ENCODE assay signal across 19 cellular contexts in genomic region chr12:11832100-11832499, GRCh38.
A peak's percentile ranks its signal among the peaks of the same experiment; 100 is the strongest.
DNase-seq lines count a peak whose midpoint lies in the region; ATAC-seq and FAIRE-seq lines count a peak whose summit lies in the region.
"Had no signal": no experiment of that assay in that cellular context is flagged by ENCODE, and none has a peak within 500 bp of the region (broad histone marks: within the 10 kb centered on the region; RNA-seq: fewer than 3 reads in every experiment).

No MANE protein-coding gene starts in this region.

- no peak for ATAC-seq in stimulated activated naive CD8-positive, alpha-beta T cell treated with anti-CD3 and anti-CD28 coated beads, Interleukin-15, Interleukin-2, amounts not matched to agents 100 U/mL and 50 U/mL, for 24 hours
- no peak for ATAC-seq in HG03565 (IDR thresholded peaks at IDR 0.05; ENCODE audit: unreplicated experiment)
- ATAC-seq: left ventricle myocardium superior; naive thymus-derived CD4-positive, alpha-beta T cell; SK-N-SH treated with all-trans-retinoic acid at 6 μM for 48 hours had no signal

- no peaks in the 10 kb centered on the region for H3K9me3 Mint-ChIP-seq in stimulated activated naive CD8-positive, alpha-beta T cell treated with anti-CD3 and anti-CD28 coated beads, Interleukin-15, Interleukin-2, amounts not matched to agents 100 ng/mL and 50 ng/mL, for 24 hours
- H3K9me3 Mint-ChIP-seq in IgD-negative memory B cell: no peaks in the 10 kb centered on the region
- H3K9me3 Mint-ChIP-seq: activated naive CD4-positive, alpha-beta T cell treated with anti-CD3 and anti-CD28 coated beads, Interleukin-2, amount 50 U/mL, for 24 hours; naive thymus-derived CD4-positive, alpha-beta T cell had no signal

- peak overlapping the region; percentile 70 for H3K27ac Mint-ChIP-seq in stimulated activated naive CD8-positive, alpha-beta T cell treated with anti-CD3 and anti-CD28 coated beads, Interleukin-15, Interleukin-2, amounts not matched to agents 100 ng/mL and 50 ng/mL, for 24 hours
- H3K27ac Mint-ChIP-seq in IgD-negative memory B cell: peak overlapping the region in 2 of 3 donors; percentile 19 to 59
- H3K27ac Mint-ChIP-seq: activated naive CD4-positive, alpha-beta T cell treated with anti-CD3 and anti-CD28 coated beads, Interleukin-2, amount 50 U/mL, for 24 hours had no signal

- no peak for DNase-seq in stimulated activated naive CD8-positive, alpha-beta T cell treated with anti-CD3 and anti-CD28 coated beads, Interleukin-15, Interleukin-2, amounts not matched to agents 100 U/mL and 50 U/mL, for 24 hours
- peak; percentile 7 for DNase-seq in fibroblast of peridontal ligament (ENCODE audit: extremely low read depth)
- DNase-seq in NCI-H2227 (lab: John Stamatoyannopoulos, UW; ENCODE audit: unreplicated experiment): no peak
- DNase-seq in small intestine: no peak
- no peak for DNase-seq in stimulated activated CD4-positive, alpha-beta T cell treated with anti-CD3 and anti-CD28 coated beads, Interleukin-12 subunit alpha, Interleukin-12 subunit beta, amount 100 ng/mL, for 4 hours
- DNase-seq: activated CD8-positive, alpha-beta memory T cell treated with anti-CD3 and anti-CD28 coated beads for 24 hours; caudate nucleus; foreskin fibroblast; GDM1; left ventricle myocardium superior; naive thymus-derived CD4-positive, alpha-beta T cell; NCI-H1930; NCI-H526 treated with DMSO at 0.1 percent for 48 hours; Peyer's patch had no signal

- H3K27me3 Mint-ChIP-seq in stimulated activated naive CD8-positive, alpha-beta T cell treated with anti-CD3 and anti-CD28 coated beads, Interleukin-15, Interleukin-2, amounts not matched to agents 100 ng/mL and 50 ng/mL, for 24 hours: no peaks in the 10 kb centered on the region
- no peaks in the 10 kb centered on the region for H3K27me3 Mint-ChIP-seq in IgD-negative memory B cell
- H3K27me3 Mint-ChIP-seq: activated naive CD4-positive, alpha-beta T cell treated with anti-CD3 and anti-CD28 coated beads, Interleukin-2, amount 50 U/mL, for 24 hours; naive thymus-derived CD4-positive, alpha-beta T cell had no signal

- peaks cover 17% of the 10 kb centered on the region for H3K36me3 Mint-ChIP-seq in stimulated activated naive CD8-positive, alpha-beta T cell treated with anti-CD3 and anti-CD28 coated beads, Interleukin-15, Interleukin-2, amounts not matched to agents 100 ng/mL and 50 ng/mL, for 24 hours (ENCODE audit: low read depth)
- no peaks in the 10 kb centered on the region for H3K36me3 Mint-ChIP-seq in IgD-negative memory B cell

- H3K4me1 Mint-ChIP-seq in stimulated activated naive CD8-positive, alpha-beta T cell treated with anti-CD3 and anti-CD28 coated beads, Interleukin-15, Interleukin-2, amounts not matched to agents 100 ng/mL and 50 ng/mL, for 24 hours (ENCODE audit: low read depth): peaks cover 49% of the 10 kb centered on the region
- H3K4me1 Mint-ChIP-seq in IgD-negative memory B cell: peaks cover 35 to 47% (median 35%) of the 10 kb centered on the region in 3 donors

- peaks cover 2 to 21% of the 10 kb centered on the region in 2 donors for H3K4me1 ChIP-seq in small intestine (ENCODE audit: control insufficient read depth in 2 of 2, insufficient read depth in 1 of 2, low read depth in 1 of 2, low read length in 1 of 2)

- no peak overlapping the region for H3K4me3 Mint-ChIP-seq in stimulated activated naive CD8-positive, alpha-beta T cell treated with anti-CD3 and anti-CD28 coated beads, Interleukin-15, Interleukin-2, amounts not matched to agents 100 ng/mL and 50 ng/mL, for 24 hours
- H3K4me3 Mint-ChIP-seq in IgD-negative memory B cell: peak overlapping the region in 1 of 4 donors; percentile 66
- H3K4me3 Mint-ChIP-seq: activated naive CD4-positive, alpha-beta T cell treated with anti-CD3 and anti-CD28 coated beads, Interleukin-2, amount 50 U/mL, for 24 hours; naive thymus-derived CD4-positive, alpha-beta T cell had no signal

- no peaks in the 10 kb centered on the region for H3K9me3 ChIP-seq in small intestine (ENCODE audit: control insufficient read depth, low read depth)
- H3K9me3 ChIP-seq: Peyer's patch had no signal

- 80 to 86% (median 83%) methylated on average over 4 of the region's 4 CpGs for WGBS in small intestine, 3 donors

- H3K36me3 ChIP-seq in small intestine (ENCODE audit: control insufficient read depth in 2 of 2, insufficient read depth in 2 of 2, low read length in 2 of 2): no peaks in the 10 kb centered on the region

- H3K27ac ChIP-seq in small intestine (ENCODE audit: low read depth in 1 of 2, low read length in 1 of 2): peak overlapping the region in 1 of 2 donors; percentile 8
- H3K27ac ChIP-seq: Peyer's patch had no signal

- no peaks in the 10 kb centered on the region for H3K27me3 ChIP-seq in small intestine (ENCODE audit: control insufficient read depth in 2 of 2, insufficient read depth in 2 of 2, low read length in 2 of 2)
- H3K27me3 ChIP-seq: Peyer's patch had no signal

- no peak overlapping the region for H3K4me3 ChIP-seq in small intestine (ENCODE audit: low read depth in 1 of 2, low read length in 2 of 2)
- H3K4me3 ChIP-seq: Peyer's patch had no signal

- FAIRE-seq in small intestine (lab: Jason Lieb, UNC): no peak
